In the genomic region with DNA sequence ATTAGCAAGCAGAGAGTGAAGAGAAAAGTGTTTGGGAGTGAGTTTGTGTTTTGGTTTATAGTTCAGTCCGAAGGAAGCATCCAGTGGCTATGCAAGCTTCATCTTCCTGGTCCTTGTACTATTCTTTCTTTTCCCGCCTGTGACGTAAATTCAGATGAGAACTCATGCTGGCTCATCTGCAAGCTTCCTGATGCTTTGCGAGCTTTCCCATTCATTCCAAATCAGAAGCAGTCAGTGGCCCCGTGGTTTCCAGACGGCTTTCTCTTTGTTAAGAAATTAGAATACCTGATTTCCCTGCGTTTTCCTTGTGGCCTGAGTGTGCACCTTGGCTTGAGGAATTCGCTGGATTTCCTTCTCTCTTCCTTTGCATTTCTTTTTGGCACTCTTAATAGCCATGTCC, we compare ENCODE assay signal across 15 cellular contexts.
"Had no signal": no experiment of that assay in that cellular context is flagged by ENCODE, and none has a peak within 500 bp of the region (broad histone marks: within the 10 kb centered on the region; RNA-seq: fewer than 3 reads in every experiment).

No MANE protein-coding gene starts in this region.

- H3K4me3 ChIP-seq: coronary artery, esophagus squamous epithelium, gastroesophageal sphincter, pancreas, thyroid gland had no signal

- H3K27me3 ChIP-seq: esophagus squamous epithelium, gastroesophageal sphincter, pancreas, thyroid gland had no signal

- ATAC-seq: activated T-helper 17 cell treated with anti-CD3 and anti-CD28 coated beads, Interleukin-2, amount 50 U/mL, for 72 hours; gastroesophageal sphincter; pancreas; T-cell had no signal

- H3K27ac ChIP-seq: coronary artery, esophagus squamous epithelium, gastroesophageal sphincter, pancreas, thyroid gland had no signal

- H3K9me3 ChIP-seq: pancreas, thyroid gland had no signal

- H3K4me1 ChIP-seq: esophagus squamous epithelium, gastroesophageal sphincter, pancreas, thyroid gland had no signal

- DNase-seq: activated naive CD4-positive, alpha-beta T cell; activated naive CD8-positive, alpha-beta T cell treated with anti-CD3 and anti-CD28 coated beads, Interleukin-2, amount 10 ng/mL, durations not matched to agents 7 days and 5 days; activated T-cell treated with anti-CD3 and anti-CD28 coated beads, Interleukin-2, amount 50 U/mL, for 1 hour; amygdala; esophagus squamous epithelium; pancreas; right cardiac atrium; stimulated activated CD4-positive, alpha-beta T cell treated with anti-CD3 and anti-CD28 coated beads, Interleukin-12 subunit alpha, Interleukin-12 subunit beta, amount 100 ng/mL, for 4 hours; stimulated activated CD4-positive, alpha-beta T cell treated with anti-CD3 and anti-CD28 coated beads, Interleukin-4, amount 100 ng/mL, for 4 hours; substantia nigra; T-cell; thyroid gland had no signal
